In the genomic region with DNA sequence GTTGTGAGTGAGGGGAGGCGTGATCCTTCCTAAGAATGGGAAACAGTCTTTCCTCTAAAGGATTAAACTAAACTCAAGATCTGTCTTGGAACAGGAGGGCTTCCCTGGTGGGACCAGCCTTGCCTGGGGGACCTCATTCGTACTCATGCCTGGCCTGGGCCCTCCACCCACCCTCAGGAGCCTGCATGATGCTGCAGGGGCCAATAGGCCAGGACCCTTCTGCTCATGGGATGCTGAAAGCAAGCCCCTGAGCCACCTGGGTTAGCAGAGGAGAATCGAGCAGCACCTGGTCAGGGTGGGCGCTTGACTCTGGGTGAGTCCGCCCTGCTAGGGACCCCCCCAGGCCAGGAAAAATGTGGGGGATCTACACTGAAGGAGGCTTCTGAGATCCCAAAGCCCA, we compare ENCODE assay signal across 10 cellular contexts. TPM values are rescaled to one million over a fixed set of nuclear protein-coding genes. Genes with fewer than 3 reads are reported as not detected.
"Had no signal": no experiment of that assay in that cellular context is flagged by ENCODE, and none has a peak within 500 bp of the region (broad histone marks: within the 10 kb centered on the region; RNA-seq: fewer than 3 reads in every experiment).

No MANE protein-coding gene starts in this region.

- DNase-seq: HFFc6, IMR-90, KG1 had no signal

- H3K4me2 ChIP-seq: GM23338 had no signal

- ATAC-seq: HCT116, K562 had no signal

- H3K27ac Mint-ChIP-seq: GM23338, HFFc6 had no signal

- H2AFZ ChIP-seq: GM23338 had no signal

- H3K4me1 ChIP-seq: HAP-1 had no signal

- H3K4me3 Mint-ChIP-seq: GM23338, HFFc6 had no signal

- H3K36me3 ChIP-seq: HAP-1 had no signal

- H3K4me3 ChIP-seq: GM23338, HAP-1, K562 had no signal

RNA-seq across cellular contexts. Expression of a gene that starts 48.3 kb away (rescaled TPM):
- total RNA-seq: GM23338, H4, H7, HFFc6, HT-29, IMR-90, K562 had no signal
- polyA plus RNA-seq: GM23338, IMR-90, K562 had no signal
